In the genomic region with DNA sequence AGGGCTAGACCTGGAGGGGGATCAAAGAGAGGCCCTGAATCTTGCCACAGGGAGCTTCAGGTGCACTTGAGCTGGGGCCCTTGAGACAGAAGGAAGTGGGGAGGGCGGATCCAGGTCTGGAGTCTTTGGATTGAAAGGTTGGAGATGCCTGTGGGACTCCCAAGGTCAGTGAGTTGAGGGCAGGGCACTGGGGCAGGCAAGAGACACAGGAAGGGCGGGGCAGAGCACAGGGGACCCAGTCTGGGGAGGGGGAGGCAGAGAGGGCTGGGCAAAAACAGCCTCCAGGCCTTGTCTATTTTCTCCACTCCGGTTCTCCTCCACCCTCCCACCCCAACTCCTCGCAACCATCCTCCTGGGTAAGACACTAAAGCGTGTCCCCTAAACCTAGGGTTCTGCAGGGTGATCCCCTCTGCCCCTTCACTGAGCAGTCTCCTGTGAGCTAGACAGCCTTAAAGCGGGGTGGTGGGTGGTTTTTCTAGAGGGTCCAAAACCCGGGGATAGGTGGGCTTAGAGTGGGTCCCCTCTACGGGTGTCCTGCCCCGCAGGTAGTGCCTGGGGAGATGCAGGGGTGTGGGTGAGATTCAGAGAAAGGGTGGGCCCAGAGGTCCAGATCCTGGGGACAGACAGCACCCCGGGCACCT, we compare ENCODE assay signal across 1 cellular context.
TF ChIP-seq lines count a peak whose summit lies in the region.

No MANE protein-coding gene starts in this region.

TF ChIP-seq in HepG2, 621 proteins besides CTCF, POLR2A, EP300 and RAD21 (continued from another document and continues in another):
- no peak for TF ChIP-seq KIAA2018 (CRISPR knock-in tag; IDR thresholded peaks at IDR 0.05; ENCODE audit: borderline replicate concordance)
- TF ChIP-seq HMG20B (CRISPR knock-in tag; conservative IDR thresholded peaks at IDR 0.05), result no peak
- no peak for TF ChIP-seq DMTF1 (CRISPR knock-in tag; IDR thresholded peaks at IDR 0.05)
- TF ChIP-seq MXI1 (IDR thresholded peaks at IDR 0.05; ENCODE audit: borderline replicate concordance, low read depth, low read length), result no peak
- TF ChIP-seq, protein P1, sequence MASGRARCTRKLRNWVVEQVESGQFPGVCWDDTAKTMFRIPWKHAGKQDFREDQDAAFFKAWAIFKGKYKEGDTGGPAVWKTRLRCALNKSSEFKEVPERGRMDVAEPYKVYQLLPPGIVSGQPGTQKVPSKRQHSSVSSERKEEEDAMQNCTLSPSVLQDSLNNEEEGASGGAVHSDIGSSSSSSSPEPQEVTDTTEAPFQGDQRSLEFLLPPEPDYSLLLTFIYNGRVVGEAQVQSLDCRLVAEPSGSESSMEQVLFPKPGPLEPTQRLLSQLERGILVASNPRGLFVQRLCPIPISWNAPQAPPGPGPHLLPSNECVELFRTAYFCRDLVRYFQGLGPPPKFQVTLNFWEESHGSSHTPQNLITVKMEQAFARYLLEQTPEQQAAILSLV (CRISPR knock-in tag; IDR thresholded peaks at IDR 0.05; ENCODE audit: borderline replicate concordance), result no peak
- no peak for TF ChIP-seq ZNF720 (CRISPR knock-in tag; IDR thresholded peaks at IDR 0.05)
- peak; percentile 42 for TF ChIP-seq U2AF1 (optimal IDR thresholded peaks at IDR 0.05; ENCODE audit: low read depth, low read length)
- no peak for TF ChIP-seq MTERF4 (CRISPR knock-in tag; IDR thresholded peaks at IDR 0.05)
- no peak for TF ChIP-seq GATAD1 (CRISPR knock-in tag; IDR thresholded peaks at IDR 0.05)
- TF ChIP-seq, protein P2, sequence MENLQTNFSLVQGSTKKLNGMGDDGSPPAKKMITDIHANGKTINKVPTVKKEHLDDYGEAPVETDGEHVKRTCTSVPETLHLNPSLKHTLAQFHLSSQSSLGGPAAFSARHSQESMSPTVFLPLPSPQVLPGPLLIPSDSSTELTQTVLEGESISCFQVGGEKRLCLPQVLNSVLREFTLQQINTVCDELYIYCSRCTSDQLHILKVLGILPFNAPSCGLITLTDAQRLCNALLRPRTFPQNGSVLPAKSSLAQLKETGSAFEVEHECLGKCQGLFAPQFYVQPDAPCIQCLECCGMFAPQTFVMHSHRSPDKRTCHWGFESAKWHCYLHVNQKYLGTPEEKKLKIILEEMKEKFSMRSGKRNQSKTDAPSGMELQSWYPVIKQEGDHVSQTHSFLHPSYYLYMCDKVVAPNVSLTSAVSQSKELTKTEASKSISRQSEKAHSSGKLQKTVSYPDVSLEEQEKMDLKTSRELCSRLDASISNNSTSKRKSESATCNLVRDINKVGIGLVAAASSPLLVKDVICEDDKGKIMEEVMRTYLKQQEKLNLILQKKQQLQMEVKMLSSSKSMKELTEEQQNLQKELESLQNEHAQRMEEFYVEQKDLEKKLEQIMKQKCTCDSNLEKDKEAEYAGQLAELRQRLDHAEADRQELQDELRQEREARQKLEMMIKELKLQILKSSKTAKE (CRISPR knock-in tag; IDR thresholded peaks at IDR 0.05; ENCODE audit: borderline replicate concordance), result peak; percentile 15; the same call in 1 of the 2 replicates
- TF ChIP-seq, protein P3, sequence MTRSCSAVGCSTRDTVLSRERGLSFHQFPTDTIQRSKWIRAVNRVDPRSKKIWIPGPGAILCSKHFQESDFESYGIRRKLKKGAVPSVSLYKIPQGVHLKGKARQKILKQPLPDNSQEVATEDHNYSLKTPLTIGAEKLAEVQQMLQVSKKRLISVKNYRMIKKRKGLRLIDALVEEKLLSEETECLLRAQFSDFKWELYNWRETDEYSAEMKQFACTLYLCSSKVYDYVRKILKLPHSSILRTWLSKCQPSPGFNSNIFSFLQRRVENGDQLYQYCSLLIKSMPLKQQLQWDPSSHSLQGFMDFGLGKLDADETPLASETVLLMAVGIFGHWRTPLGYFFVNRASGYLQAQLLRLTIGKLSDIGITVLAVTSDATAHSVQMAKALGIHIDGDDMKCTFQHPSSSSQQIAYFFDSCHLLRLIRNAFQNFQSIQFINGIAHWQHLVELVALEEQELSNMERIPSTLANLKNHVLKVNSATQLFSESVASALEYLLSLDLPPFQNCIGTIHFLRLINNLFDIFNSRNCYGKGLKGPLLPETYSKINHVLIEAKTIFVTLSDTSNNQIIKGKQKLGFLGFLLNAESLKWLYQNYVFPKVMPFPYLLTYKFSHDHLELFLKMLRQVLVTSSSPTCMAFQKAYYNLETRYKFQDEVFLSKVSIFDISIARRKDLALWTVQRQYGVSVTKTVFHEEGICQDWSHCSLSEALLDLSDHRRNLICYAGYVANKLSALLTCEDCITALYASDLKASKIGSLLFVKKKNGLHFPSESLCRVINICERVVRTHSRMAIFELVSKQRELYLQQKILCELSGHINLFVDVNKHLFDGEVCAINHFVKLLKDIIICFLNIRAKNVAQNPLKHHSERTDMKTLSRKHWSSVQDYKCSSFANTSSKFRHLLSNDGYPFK (CRISPR knock-in tag; IDR thresholded peaks at IDR 0.05; ENCODE audit: borderline replicate concordance), result 0 out of 2 replicates have a peak, but pooled peaks have one; percentile 18
- no peak for TF ChIP-seq ZNF777 (CRISPR knock-in tag; IDR thresholded peaks at IDR 0.05)
- no peak for TF ChIP-seq ATF3 (CRISPR knock-in tag; IDR thresholded peaks at IDR 0.05)
- TF ChIP-seq ZNF430 (CRISPR knock-in tag; IDR thresholded peaks at IDR 0.05), result 0 out of 2 replicates have a peak, but pooled peaks have one; percentile 39
- TF ChIP-seq ZSCAN21 (CRISPR knock-in tag; IDR thresholded peaks at IDR 0.05; ENCODE audit: borderline replicate concordance), result no peak
- TF ChIP-seq GTF2F1 (IDR thresholded peaks at IDR 0.05; ENCODE audit: low read length), result no peak
- TF ChIP-seq NCOA2 (CRISPR knock-in tag; IDR thresholded peaks at IDR 0.05), result 0 out of 2 replicates have a peak, but pooled peaks have one; percentile 8
- TF ChIP-seq SP1 (IDR thresholded peaks at IDR 0.05), result no peak
- no peak for TF ChIP-seq SP1 (CRISPR knock-in tag; IDR thresholded peaks at IDR 0.05)
- TF ChIP-seq PLRG1 (conservative IDR thresholded peaks at IDR 0.05), result no peak
- TF ChIP-seq CENPT (CRISPR knock-in tag; IDR thresholded peaks at IDR 0.05; ENCODE audit: low read depth), result no peak
- no peak for TF ChIP-seq ARNTL (CRISPR knock-in tag; IDR thresholded peaks at IDR 0.05)
- TF ChIP-seq STAG1 (CRISPR knock-in tag; IDR thresholded peaks at IDR 0.05), result no peak
- TF ChIP-seq, protein P4, sequence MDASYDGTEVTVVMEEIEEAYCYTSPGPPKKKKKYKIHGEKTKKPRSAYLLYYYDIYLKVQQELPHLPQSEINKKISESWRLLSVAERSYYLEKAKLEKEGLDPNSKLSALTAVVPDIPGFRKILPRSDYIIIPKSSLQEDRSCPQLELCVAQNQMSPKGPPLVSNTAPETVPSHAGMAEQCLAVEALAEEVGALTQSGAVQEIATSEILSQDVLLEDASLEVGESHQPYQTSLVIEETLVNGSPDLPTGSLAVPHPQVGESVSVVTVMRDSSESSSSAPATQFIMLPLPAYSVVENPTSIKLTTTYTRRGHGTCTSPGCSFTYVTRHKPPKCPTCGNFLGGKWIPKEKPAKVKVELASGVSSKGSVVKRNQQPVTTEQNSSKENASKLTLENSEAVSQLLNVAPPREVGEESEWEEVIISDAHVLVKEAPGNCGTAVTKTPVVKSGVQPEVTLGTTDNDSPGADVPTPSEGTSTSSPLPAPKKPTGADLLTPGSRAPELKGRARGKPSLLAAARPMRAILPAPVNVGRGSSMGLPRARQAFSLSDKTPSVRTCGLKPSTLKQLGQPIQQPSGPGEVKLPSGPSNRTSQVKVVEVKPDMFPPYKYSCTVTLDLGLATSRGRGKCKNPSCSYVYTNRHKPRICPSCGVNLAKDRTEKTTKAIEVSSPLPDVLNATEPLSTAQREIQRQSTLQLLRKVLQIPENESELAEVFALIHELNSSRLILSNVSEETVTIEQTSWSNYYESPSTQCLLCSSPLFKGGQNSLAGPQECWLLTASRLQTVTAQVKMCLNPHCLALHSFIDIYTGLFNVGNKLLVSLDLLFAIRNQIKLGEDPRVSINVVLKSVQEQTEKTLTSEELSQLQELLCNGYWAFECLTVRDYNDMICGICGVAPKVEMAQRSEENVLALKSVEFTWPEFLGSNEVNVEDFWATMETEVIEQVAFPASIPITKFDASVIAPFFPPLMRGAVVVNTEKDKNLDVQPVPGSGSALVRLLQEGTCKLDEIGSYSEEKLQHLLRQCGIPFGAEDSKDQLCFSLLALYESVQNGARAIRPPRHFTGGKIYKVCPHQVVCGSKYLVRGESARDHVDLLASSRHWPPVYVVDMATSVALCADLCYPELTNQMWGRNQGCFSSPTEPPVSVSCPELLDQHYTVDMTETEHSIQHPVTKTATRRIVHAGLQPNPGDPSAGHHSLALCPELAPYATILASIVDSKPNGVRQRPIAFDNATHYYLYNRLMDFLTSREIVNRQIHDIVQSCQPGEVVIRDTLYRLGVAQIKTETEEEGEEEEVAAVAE (CRISPR knock-in tag; IDR thresholded peaks at IDR 0.05; ENCODE audit: borderline replicate concordance), result no peak
- TF ChIP-seq ZNF33B (CRISPR knock-in tag; IDR thresholded peaks at IDR 0.05), result no peak
- TF ChIP-seq NFIB (CRISPR knock-in tag; IDR thresholded peaks at IDR 0.05; ENCODE audit: borderline replicate concordance), result no peak
- TF ChIP-seq SMAD1 (CRISPR knock-in tag; IDR thresholded peaks at IDR 0.05; ENCODE audit: borderline replicate concordance, low read depth), result 0 out of 2 replicates have a peak, but pooled peaks have one; percentile 50
- no peak for TF ChIP-seq FOXK2 (IDR thresholded peaks at IDR 0.05)
- TF ChIP-seq HDAC1 (CRISPR knock-in tag; IDR thresholded peaks at IDR 0.05), result 0 out of 2 replicates have a peak, but pooled peaks have one; percentile 28
- no peak for TF ChIP-seq ZNF781 (CRISPR knock-in tag; IDR thresholded peaks at IDR 0.05; ENCODE audit: borderline replicate concordance, not compliant biosample characterization)
- TF ChIP-seq ZFP36L2 (CRISPR knock-in tag; IDR thresholded peaks at IDR 0.05), result no peak
- TF ChIP-seq RARA (CRISPR knock-in tag; IDR thresholded peaks at IDR 0.05), result 0 out of 2 replicates have a peak, but pooled peaks have one; percentile 12
